2 cellular contexts compared by ENCODE assay signal in the genomic region with DNA sequence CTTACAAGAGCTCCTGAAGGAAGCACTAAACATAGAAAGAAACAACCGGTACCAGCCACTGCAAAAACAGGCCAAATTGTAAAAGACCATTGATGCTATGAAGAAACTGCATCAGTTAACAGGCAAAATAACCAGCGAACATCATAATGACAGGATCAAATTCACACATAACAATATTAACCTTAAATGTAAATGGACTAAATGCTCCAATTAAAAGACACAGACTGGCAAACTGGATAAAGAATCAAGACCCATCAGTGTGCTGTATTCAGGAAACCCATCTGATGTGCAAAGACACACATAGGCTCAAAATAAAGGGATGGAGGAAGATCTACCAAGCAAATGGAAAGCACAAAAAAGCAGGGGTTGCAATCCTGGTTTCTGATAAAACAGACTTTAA.
TF ChIP-seq lines count a peak whose summit lies in the region.

No MANE protein-coding gene starts in this region.

TF ChIP-seq in HEK293, 187 proteins besides CTCF, POLR2A, EP300 and RAD21:
- peak; percentile 57 for TF ChIP-seq ZNF529 (tag by site-specific recombination; IDR thresholded peaks at IDR 0.05; ENCODE audit: insufficient replicate concordance)

TF ChIP-seq in K562, 482 proteins besides CTCF, POLR2A, EP300 and RAD21:
- peak; percentile 86 for TF ChIP-seq ZNF507 (tag; conservative IDR thresholded peaks at IDR 0.05)
TF ChIP-seq in K562: peak in this region for 1; not testable (repeated sequence) for 481.
